12 cellular contexts compared by ENCODE assay signal in the genomic region with DNA sequence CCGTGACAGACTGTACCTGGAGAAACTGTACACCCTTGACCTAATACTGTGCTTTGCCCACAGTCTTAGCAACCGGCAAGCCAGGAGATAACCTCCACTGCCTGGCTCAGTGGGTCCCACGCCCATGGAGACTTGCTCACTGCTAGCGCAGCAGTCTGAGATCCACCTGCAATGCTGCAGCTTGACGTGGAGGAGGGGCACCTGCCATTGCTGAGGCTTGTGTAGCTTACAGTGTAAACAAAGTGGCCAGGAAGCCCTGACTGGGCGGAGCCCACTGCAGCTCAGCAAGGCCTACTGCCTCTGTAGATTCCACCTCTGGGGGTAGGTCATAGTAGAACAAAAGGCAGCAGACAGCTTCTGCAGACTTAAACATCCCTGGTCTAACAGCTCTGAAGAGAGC.
A peak's percentile ranks its signal among the peaks of the same experiment; 100 is the strongest.
DNase-seq lines count a peak whose midpoint lies in the region; ATAC-seq lines count a peak whose summit lies in the region.
"Had no signal": no experiment of that assay in that cellular context is flagged by ENCODE, and none has a peak within 500 bp of the region (broad histone marks: within the 10 kb centered on the region; RNA-seq: fewer than 3 reads in every experiment).

No MANE protein-coding gene starts in this region.

- H3K4me1 Mint-ChIP-seq in IgD-negative memory B cell: peaks cover 5 to 22% (median 15%) of the 10 kb centered on the region in 3 donors
- H3K4me1 Mint-ChIP-seq: brain had no signal

- H3K4me3 Mint-ChIP-seq in IgD-negative memory B cell: peak overlapping the region in 3 of 4 donors; percentile 16 to 53 (median 23)
- H3K4me3 Mint-ChIP-seq: brain had no signal

- DNase-seq in COLO668 (lab: John Stamatoyannopoulos, UW; ENCODE audit: unreplicated experiment) (peak; percentile 83), RPMI8226 (peak; percentile 79), islet precursor cell (peak; percentile 76), mesenteric fat pad (ENCODE audit: low spot score) (no peak), NCI-H146 treated with DMSO at 0.1 percent for 48 hours (lab: John Stamatoyannopoulos, UW; ENCODE audit: unreplicated experiment) (no peak)
- DNase-seq: activated gamma-delta T cell treated with Interleukin-2 at 50 U/mL for 16 hours; NK-92 treated with Interleukin-12 subunit alpha and Interleukin-12 subunit beta, amount 100 ng/mL, for 24 hours; SK-N-SH had no signal

- H3K27ac Mint-ChIP-seq in IgD-negative memory B cell: peak overlapping the region; percentile 18 to 65 (median 60)
- H3K27ac Mint-ChIP-seq: brain had no signal

- H3K9me3 Mint-ChIP-seq in IgD-negative memory B cell: peaks cover 0 to 11% (median 2%) of the 10 kb centered on the region in 3 donors

- no peak for ATAC-seq in HG03135 (IDR thresholded peaks at IDR 0.05; ENCODE audit: unreplicated experiment)
- ATAC-seq in HG02763 (IDR thresholded peaks at IDR 0.05; ENCODE audit: unreplicated experiment): no peak

- peaks cover 11% of the 10 kb centered on the region for H3K36me3 Mint-ChIP-seq in IgD-negative memory B cell
- H3K36me3 Mint-ChIP-seq: brain had no signal

- peaks cover 3% of the 10 kb centered on the region for H3K27me3 Mint-ChIP-seq in IgD-negative memory B cell

Comparison
In these comparisons a context has a peak if more than half of its experiments do, and no peak if none do; other contexts are left out.
1. DNase-seq: peak in COLO668 (single experiment), RPMI8226 (single experiment) and islet precursor cell (single experiment); none in mesenteric fat pad (single experiment) and NCI-H146 treated with DMSO at 0.1 percent for 48 hours (single experiment).